ENCODE assay signal across 1 cellular context in genomic region chr17:49832840-49833599, GRCh38.
TF ChIP-seq lines count a peak whose summit lies in the region.

No MANE protein-coding gene starts in this region.

TF ChIP-seq in HepG2, 621 proteins besides CTCF, POLR2A, EP300 and RAD21:
- peak; percentile 71 for TF ChIP-seq CEBPB (IDR thresholded peaks at IDR 0.05; ENCODE audit: borderline replicate concordance, low read depth, low read length)
- TF ChIP-seq ZZZ3 (CRISPR knock-in tag; IDR thresholded peaks at IDR 0.05; ENCODE audit: borderline replicate concordance), result no peak
